Comparison of ENCODE assay signal across 9 cellular contexts in the genomic region with DNA sequence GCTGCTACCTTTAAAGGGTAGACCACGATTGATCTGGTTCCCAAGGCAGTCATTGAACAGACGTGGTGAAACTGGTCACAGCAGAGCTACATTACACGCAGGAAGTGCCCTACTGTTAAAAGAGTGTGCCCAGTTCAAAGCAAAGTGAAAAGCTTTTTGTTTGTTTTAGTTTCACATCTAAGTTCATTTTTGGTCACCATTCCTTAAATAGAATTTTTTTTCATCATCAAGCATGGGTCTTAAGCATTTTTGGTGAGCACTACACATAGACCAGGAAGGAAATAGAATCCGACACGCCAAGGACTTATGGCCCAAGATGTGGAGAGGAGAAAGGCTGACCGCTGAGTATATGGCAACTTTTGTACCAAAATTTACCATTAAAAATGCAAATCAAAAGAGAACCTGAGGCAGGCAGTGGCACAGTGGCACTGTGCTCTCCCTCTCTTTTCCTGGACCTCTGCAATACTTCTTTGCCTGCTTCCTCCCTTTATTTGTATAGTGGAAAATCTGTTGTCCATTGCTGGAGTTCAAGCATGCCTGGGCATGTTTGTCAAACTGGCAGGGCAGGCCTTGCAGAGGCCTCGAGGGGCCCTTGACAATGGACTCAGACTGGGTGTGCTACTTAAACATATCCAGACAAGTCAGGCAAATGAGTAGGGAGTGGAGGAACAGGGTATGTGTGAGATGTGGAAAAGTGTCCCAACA. TPM values are rescaled to one million over a fixed set of nuclear protein-coding genes. Genes with fewer than 3 reads are reported as not detected.
DNase-seq lines count a peak whose midpoint lies in the region; ATAC-seq, FAIRE-seq and TF ChIP-seq lines count a peak whose summit lies in the region.
"Had no signal": no experiment of that assay in that cellular context is flagged by ENCODE, and none has a peak within 500 bp of the region (broad histone marks: within the 10 kb centered on the region; RNA-seq: fewer than 3 reads in every experiment).

No MANE protein-coding gene starts in this region.

- peaks cover 9% of the 10 kb centered on the region for H3K79me2 ChIP-seq in HepG2 (ENCODE audit: insufficient read depth, low read length)

- H3K4me1 ChIP-seq in HepG2 (ENCODE audit: insufficient read depth, low read length) (peaks cover 96% of the 10 kb centered on the region), right lobe of liver (peaks cover 0 to 23% (median 3%) of the 10 kb centered on the region in 4 donors), lower lobe of right lung (peaks cover 61% of the 10 kb centered on the region)

- POLR2A ChIA-PET in HepG2 (lab: Yijun Ruan, JAX) = interaction anchor here (0.7 to 2.7 kb wide), 9 partner anchors 15 to 95 kb away, joined by 3 to 15 read pairs (median 6); a partner anchor contains a TSS

- TF ChIP-seq RAD21 in HepG2 (CRISPR knock-in tag; IDR thresholded peaks at IDR 0.05) = peak; percentile 25; the same call in 1 of the 2 replicates

- H3K4me3 ChIP-seq in HepG2 (replicated peaks in 1 of 3; ENCODE audit: insufficient read depth in 1 of 3, low read depth in 2 of 3, low read length in 3 of 3) (no peak overlapping the region), right lobe of liver (no peak overlapping the region), lower lobe of right lung (no peak overlapping the region)

- CTCF ChIA-PET in HepG2 (lab: Yijun Ruan, JAX; ENCODE audit: low intra/inter-chr PET ratio, low total read pairs) = no interaction called here

- intact Hi-C loops in HepG2 (cut with micrococcal nuclease; ENCODE audit: unreplicated experiment) = loop anchor here (5.0 kb wide), 1 partner anchor 227 kb away; no protein-coding TSS in a partner anchor
- intact Hi-C loops in right lobe of liver (cut with DNase I) = loop anchor here in 1 of 2 donors (10.0 kb wide), 1 partner anchor 95 kb away; a partner anchor contains a TSS
- intact Hi-C loops in lower lobe of right lung (cut with DNase I) = loop anchor here (5.0 to 10.0 kb wide), 2 partner anchors 95 to 162 kb away; a partner anchor contains a TSS

- TF ChIP-seq EP300 in HepG2 (IDR thresholded peaks at IDR 0.05; ENCODE audit: low read depth in 2 of 2, low read length in 2 of 2) = peak in 1 of 2 experiments; percentile 73; a peak in 2 of 4 replicates
- TF ChIP-seq EP300 in HepG2 (CRISPR knock-in tag; IDR thresholded peaks at IDR 0.05; ENCODE audit: borderline replicate concordance) = peak; percentile 65; the same call in 1 of the 2 replicates

- DNase-seq in HepG2 (ENCODE audit: low spot score) (peak; percentile 86), right lobe of liver (no peak), NCI-H774 (lab: John Stamatoyannopoulos, UW) (peak; percentile 37), lower lobe of right lung (peak; percentile 80), KG1 (lab: John Stamatoyannopoulos, UW) (no peak), dedifferentiated amniotic fluid mesenchymal stem cell (ENCODE audit: extremely low spot score) (no peak)
- no peak for DNase-seq in activated effector memory CD4-positive, alpha-beta T cell treated with anti-CD3 and anti-CD28 coated beads, Interleukin-2, amount 50 U/mL, for 16 hours
- DNase-seq: naive B cell had no signal

- H3K36me3 ChIP-seq in HepG2 (replicated peaks in 1 of 2; ENCODE audit: control insufficient read depth in 1 of 2, insufficient read depth in 2 of 2, low read length in 2 of 2) (no peaks in the 10 kb centered on the region), right lobe of liver (no peaks in the 10 kb centered on the region), lower lobe of right lung (no peaks in the 10 kb centered on the region)

- H3K9me3 ChIP-seq in HepG2 (ENCODE audit: low read length) = no peaks in the 10 kb centered on the region
- no peaks in the 10 kb centered on the region for H3K9me3 ChIP-seq in right lobe of liver
- no peaks in the 10 kb centered on the region for H3K9me3 ChIP-seq in lower lobe of right lung

- BruUV-seq in HepG2 (replicated peaks; lab: Mats Ljungman, UMichigan) = TSS peak; percentile 89

- H3K27ac ChIP-seq in HepG2 (ENCODE audit: extremely low read length, insufficient read depth, low read length) (peak overlapping the region; percentile 69), right lobe of liver (no peak overlapping the region), lower lobe of right lung (peak overlapping the region; percentile 74)

- FAIRE-seq in HepG2 (lab: Jason Lieb, UNC) = peak; percentile 30

- no peak for TF ChIP-seq CTCF in HepG2 (CRISPR knock-in tag; IDR thresholded peaks at IDR 0.05)
- TF ChIP-seq CTCF in right lobe of liver (IDR thresholded peaks at IDR 0.05) = no peak
- TF ChIP-seq CTCF in lower lobe of right lung (IDR thresholded peaks at IDR 0.05) = no peak

- in situ Hi-C loops in HepG2 (cut with HindIII; ENCODE audit: extremely low pct_ligation_motif_present, low pct_unique_long_range_greater_than_20kb) = loop anchor here (5.0 to 10.0 kb wide), 2 partner anchors 42 to 555 kb away; a partner anchor contains a TSS

- H3K9ac ChIP-seq in HepG2 (ENCODE audit: insufficient read depth, low read depth, low read length) = peak overlapping the region; percentile 32; the same call in 1 of the 2 replicates

- WGBS in HepG2 (ENCODE audit: low lambda C conversion rate) = 73% methylated on average over 7 of the region's 7 CpGs
- WGBS in right lobe of liver (ENCODE audit: insufficient coverage, low coverage, low lambda C conversion rate, missing lambda C conversion rate) = 63% methylated on average over 7 of the region's 7 CpGs

- 0 out of 4 replicates have a peak, but pooled peaks of 1 of the 2 experiments have one; percentile 35 for TF ChIP-seq POLR2A in HepG2 (IDR thresholded peaks at IDR 0.05; ENCODE audit: insufficient read depth in 1 of 2, low read depth in 2 of 2, low read length in 2 of 2)
- no peak for TF ChIP-seq POLR2A in right lobe of liver (IDR thresholded peaks at IDR 0.05)

- H3K27me3 ChIP-seq in HepG2 (ENCODE audit: control insufficient read depth in 1 of 2, insufficient read depth in 2 of 2, low read length in 2 of 2) (no peaks in the 10 kb centered on the region), right lobe of liver (no peaks in the 10 kb centered on the region), lower lobe of right lung (ENCODE audit: low read depth) (no peaks in the 10 kb centered on the region)

- peak; percentile 46 for ATAC-seq in HepG2
- ATAC-seq in right lobe of liver = no peak
- peak; percentile 55 for ATAC-seq in HG03135 (IDR thresholded peaks at IDR 0.05; ENCODE audit: unreplicated experiment)
- ATAC-seq in lower lobe of right lung = peak; percentile 89 to 90

- H4K20me1 ChIP-seq in HepG2 (ENCODE audit: insufficient read depth, low read length) = no peaks in the 10 kb centered on the region

- H2AFZ ChIP-seq in HepG2 (ENCODE audit: low read length) = no peak overlapping the region

- no peak overlapping the region; the same call in 1 of the 2 replicates for H3K4me2 ChIP-seq in HepG2 (ENCODE audit: low read depth, low read length)

TF ChIP-seq in HepG2, 621 proteins besides CTCF, POLR2A, EP300 and RAD21 (continues in another document):
- TF ChIP-seq ZBTB38 (CRISPR knock-in tag; IDR thresholded peaks at IDR 0.05) = peak; percentile 66; the same call in 1 of the 2 replicates
- no peak for TF ChIP-seq SIN3A (IDR thresholded peaks at IDR 0.05; ENCODE audit: borderline replicate concordance, low read depth, low read length)
- TF ChIP-seq, protein P1, sequence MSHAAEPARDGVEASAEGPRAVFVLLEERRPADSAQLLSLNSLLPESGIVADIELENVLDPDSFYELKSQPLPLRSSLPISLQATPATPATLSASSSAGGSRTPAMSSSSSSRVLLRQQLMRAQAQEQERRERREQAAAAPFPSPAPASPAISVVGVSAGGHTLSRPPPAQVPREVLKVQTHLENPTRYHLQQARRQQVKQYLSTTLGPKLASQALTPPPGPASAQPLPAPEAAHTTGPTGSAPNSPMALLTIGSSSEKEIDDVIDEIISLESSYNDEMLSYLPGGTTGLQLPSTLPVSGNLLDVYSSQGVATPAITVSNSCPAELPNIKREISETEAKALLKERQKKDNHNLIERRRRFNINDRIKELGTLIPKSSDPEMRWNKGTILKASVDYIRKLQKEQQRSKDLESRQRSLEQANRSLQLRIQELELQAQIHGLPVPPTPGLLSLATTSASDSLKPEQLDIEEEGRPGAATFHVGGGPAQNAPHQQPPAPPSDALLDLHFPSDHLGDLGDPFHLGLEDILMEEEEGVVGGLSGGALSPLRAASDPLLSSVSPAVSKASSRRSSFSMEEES (CRISPR knock-in tag; IDR thresholded peaks at IDR 0.05) = peak; percentile 65; the same call in 1 of the 2 replicates
- TF ChIP-seq YEATS2 (CRISPR knock-in tag; IDR thresholded peaks at IDR 0.05; ENCODE audit: borderline replicate concordance) = peak; percentile 78; the same call in 1 of the 2 replicates

RNA-seq across cellular contexts. Expression of a gene that starts 42.6 kb away (rescaled TPM):
- total RNA-seq in HepG2 (2016; rRNA removed; fragmentation: Illumina TruSeq; extraction: Trizol) (97.7 and 164 TPM in 2 replicates), right lobe of liver (10 to 100 TPM; 22.4 to 70.4 (median 54.8) TPM), lower lobe of right lung (132 TPM)
- total RNA-seq in HepG2 (2016; cell fraction: cytosol; rRNA removed; fragmentation: Illumina TruSeq; extraction: Trizol; ENCODE audit: low read depth) = 14.2 and 15.3 TPM in 2 replicates
- total RNA-seq in HepG2 (2016; cell fraction: insoluble cytoplasmic fraction; rRNA removed; fragmentation: Illumina TruSeq; extraction: Trizol) = 105 and 171 TPM in 2 replicates
- 84.7 and 87.9 TPM in 2 replicates for total RNA-seq in HepG2 (2016; cell fraction: membrane; rRNA removed; fragmentation: Illumina TruSeq; extraction: Trizol)
- 152 and 163 TPM in 2 replicates for total RNA-seq in HepG2 (2016; cell fraction: nucleus; rRNA removed; fragmentation: Illumina TruSeq; extraction: Trizol)
- 52.3 and 73.3 TPM in 2 replicates for polyA plus RNA-seq in HepG2 (2011; rRNA removed)
- 28.9 and 35.7 TPM in 2 replicates for polyA plus RNA-seq in HepG2 (2011; cell fraction: cytosol; rRNA removed)
- polyA plus RNA-seq in HepG2 (2011; cell fraction: nucleus; rRNA removed) = 80.5 and 102 TPM in 2 replicates
- 166 and 486 TPM in 2 replicates for polyA plus RNA-seq in HepG2 (2012)
- 36.5 and 45.0 TPM in 2 replicates for polyA plus RNA-seq in HepG2 (2016; cell fraction: cytosol; fragmentation: Illumina TruSeq; extraction: Trizol; ENCODE audit: low read depth)
- 1,088 and 1,120 TPM in 2 replicates for polyA plus RNA-seq in HepG2 (2016; cell fraction: insoluble cytoplasmic fraction; fragmentation: Illumina TruSeq; extraction: Trizol; ENCODE audit: low read depth)
- polyA plus RNA-seq in HepG2 (2016; cell fraction: membrane; fragmentation: Illumina TruSeq; extraction: Trizol; ENCODE audit: low read depth) = 139 and 151 TPM in 2 replicates
- polyA plus RNA-seq in HepG2 (2016; cell fraction: nucleus; fragmentation: Illumina TruSeq; extraction: Trizol; ENCODE audit: insufficient read depth, low read depth) = 525 and 575 TPM in 2 replicates
- 11.2 and 12.3 TPM in 2 replicates for polyA minus RNA-seq in HepG2 (2011; rRNA and poly(A)+ RNA removed; ENCODE audit: low replicate concordance)
- polyA minus RNA-seq in HepG2 (2011; cell fraction: cytosol; rRNA and poly(A)+ RNA removed) = 34.8 and 38.9 TPM in 2 replicates
- 205 and 222 TPM in 2 replicates for polyA minus RNA-seq in HepG2 (2011; cell fraction: nucleus; rRNA and poly(A)+ RNA removed)

Comparison
In these comparisons a context has a peak if more than half of its experiments do, and no peak if none do; other contexts are left out.
1. ATAC-seq: peak in HepG2 (single experiment), HG03135 (single experiment) and lower lobe of right lung (2 of 2); none in right lobe of liver (0 of 4).
2. DNase-seq: peak in HepG2 (single experiment), NCI-H774 (single experiment) and lower lobe of right lung (single experiment); none in right lobe of liver (0 of 3), KG1 (single experiment), dedifferentiated amniotic fluid mesenchymal stem cell (single experiment) and activated effector memory CD4-positive, alpha-beta T cell treated with anti-CD3 and anti-CD28 coated beads, Interleukin-2, amount 50 U/mL, for 16 hours (single experiment).
3. H3K27ac ChIP-seq: peak in HepG2 (single experiment) and lower lobe of right lung (single experiment); none in right lobe of liver (0 of 3).